1 cellular context compared by ENCODE assay signal in genomic region chr17:35930211-35931065, GRCh38.
A peak's percentile ranks its signal among the peaks of the same experiment; 100 is the strongest.
TF ChIP-seq lines count a peak whose summit lies in the region.

Gene RDM1 (minus strand): TSS chr17:35930773. CDS start chr17:35930727, 46 bp downstream.

TF ChIP-seq in HepG2, 621 proteins besides CTCF, POLR2A, EP300 and RAD21 (continued from another document and continues in another):
- TF ChIP-seq ZNF784 (CRISPR knock-in tag; IDR thresholded peaks at IDR 0.05; ENCODE audit: borderline replicate concordance) (no peak), CCDC6 (CRISPR knock-in tag; IDR thresholded peaks at IDR 0.05) (no peak), TMF1 (CRISPR knock-in tag; IDR thresholded peaks at IDR 0.05; ENCODE audit: low read depth) (peak; percentile 27; the same call in 1 of the 2 replicates), TEAD2 (CRISPR knock-in tag; IDR thresholded peaks at IDR 0.05) (no peak), ZNF33B (CRISPR knock-in tag; IDR thresholded peaks at IDR 0.05) (no peak), HDAC1 (CRISPR knock-in tag; IDR thresholded peaks at IDR 0.05) (no peak; the same call in 1 of the 2 replicates), KIAA2018 (CRISPR knock-in tag; IDR thresholded peaks at IDR 0.05; ENCODE audit: borderline replicate concordance) (no peak), MIER2 (CRISPR knock-in tag; IDR thresholded peaks at IDR 0.05) (no peak), ZNF484 (CRISPR knock-in tag; IDR thresholded peaks at IDR 0.05; ENCODE audit: borderline replicate concordance, low read depth) (no peak), PREB (CRISPR knock-in tag; IDR thresholded peaks at IDR 0.05) (no peak), HNF1B (CRISPR knock-in tag; IDR thresholded peaks at IDR 0.05) (no peak), ZFP36L1 (CRISPR knock-in tag; IDR thresholded peaks at IDR 0.05) (no peak), MEIS2 (CRISPR knock-in tag; IDR thresholded peaks at IDR 0.05) (no peak), GATAD1 (CRISPR knock-in tag; IDR thresholded peaks at IDR 0.05) (no peak), ZNF629 (CRISPR knock-in tag; conservative IDR thresholded peaks at IDR 0.05) (no peak), ZNF83 (CRISPR knock-in tag; IDR thresholded peaks at IDR 0.05; ENCODE audit: borderline replicate concordance) (no peak), PLSCR1 (CRISPR knock-in tag; IDR thresholded peaks at IDR 0.05; ENCODE audit: borderline replicate concordance) (no peak), ZNF703 (CRISPR knock-in tag; IDR thresholded peaks at IDR 0.05; ENCODE audit: borderline replicate concordance) (no peak), DR1 (CRISPR knock-in tag; IDR thresholded peaks at IDR 0.05) (no peak), TRAFD1 (CRISPR knock-in tag; IDR thresholded peaks at IDR 0.05; ENCODE audit: borderline replicate concordance) (no peak), ZBTB10 (CRISPR knock-in tag; IDR thresholded peaks at IDR 0.05; ENCODE audit: borderline replicate concordance) (no peak), DNMT3B (CRISPR knock-in tag; conservative IDR thresholded peaks at IDR 0.05) (no peak), ZSCAN21 (CRISPR knock-in tag; IDR thresholded peaks at IDR 0.05; ENCODE audit: borderline replicate concordance) (no peak), ZKSCAN5 (CRISPR knock-in tag; IDR thresholded peaks at IDR 0.05) (no peak), ARHGAP35 (CRISPR knock-in tag; IDR thresholded peaks at IDR 0.05; ENCODE audit: borderline replicate concordance) (no peak), TGIF2 (CRISPR knock-in tag; IDR thresholded peaks at IDR 0.05) (no peak), MAX (IDR thresholded peaks at IDR 0.05) (peak; percentile 60), FOXK1 (CRISPR knock-in tag; IDR thresholded peaks at IDR 0.05; ENCODE audit: borderline replicate concordance, low read depth) (no peak), ZNF772 (CRISPR knock-in tag; IDR thresholded peaks at IDR 0.05) (no peak), LRRFIP1 (CRISPR knock-in tag; conservative IDR thresholded peaks at IDR 0.05) (no peak), ZNF781 (CRISPR knock-in tag; IDR thresholded peaks at IDR 0.05; ENCODE audit: borderline replicate concordance, not compliant biosample characterization) (no peak), MYPOP (CRISPR knock-in tag; IDR thresholded peaks at IDR 0.05) (0 out of 2 replicates have a peak, but pooled peaks have one; percentile 26), ATF5 (CRISPR knock-in tag; IDR thresholded peaks at IDR 0.05; ENCODE audit: low read depth) (no peak)
